Comparison of ENCODE assay signal across 29 cellular contexts in genomic region chr3:102410616-102411015, GRCh38. TPM values are rescaled to one million over a fixed set of nuclear protein-coding genes. Genes with fewer than 3 reads are reported as not detected.
"Had no signal": no experiment of that assay in that cellular context is flagged by ENCODE, and none has a peak within 500 bp of the region (broad histone marks: within the 10 kb centered on the region; RNA-seq: fewer than 3 reads in every experiment).

No MANE protein-coding gene starts in this region.

- H3K4me3 Mint-ChIP-seq: activated T-cell treated with anti-CD3 and anti-CD28 coated beads, Interleukin-2, amount 50 U/mL, for 72 hours; mesothelial cell of epicardium; naive thymus-derived CD4-positive, alpha-beta T cell; stimulated activated effector memory CD8-positive, alpha-beta T cell treated with anti-CD3 and anti-CD28 coated beads, Interleukin-12 subunit alpha, Interleukin-12 subunit beta, amount 100 ng/mL, for 72 hours; stimulated activated naive CD8-positive, alpha-beta T cell treated with anti-CD3 and anti-CD28 coated beads, Interleukin-15, Interleukin-2, amounts not matched to agents 100 ng/mL and 50 ng/mL, for 24 hours; T-helper 2 cell treated with Interferon-gamma antibody and Interleukin-4, amounts not matched to agents 5 μg/mL and 100 μg/mL, for 36 hours; type B pancreatic cell had no signal

- H3K4me1 ChIP-seq: right lobe of liver, vagina had no signal

- H3K4me3 ChIP-seq: coronary artery, dorsolateral prefrontal cortex, right lobe of liver, skin epidermis, vagina had no signal

- H3K36me3 Mint-ChIP-seq: activated naive CD4-positive, alpha-beta T cell treated with anti-CD3 and anti-CD28 coated beads, Interleukin-2, amount 50 U/mL, for 72 hours; mesothelial cell of epicardium; naive thymus-derived CD4-positive, alpha-beta T cell; stimulated activated effector memory CD8-positive, alpha-beta T cell treated with anti-CD3 and anti-CD28 coated beads, Interleukin-12 subunit alpha, Interleukin-12 subunit beta, amount 100 ng/mL, for 72 hours; type B pancreatic cell had no signal

- H3K27me3 Mint-ChIP-seq: type B pancreatic cell had no signal

- H3K27me3 ChIP-seq: brain microvascular endothelial cell, right lobe of liver, vagina had no signal

- ATAC-seq: activated naive CD4-positive, alpha-beta T cell treated with anti-CD3 and anti-CD28 coated beads, Interleukin-2, amount 50 U/mL, for 72 hours; activated T-cell treated with anti-CD3 and anti-CD28 coated beads, Interleukin-2, amount 50 U/mL, for 72 hours; left cardiac atrium; left ventricle myocardium superior; naive thymus-derived CD4-positive, alpha-beta T cell; right lobe of liver; stimulated activated effector memory CD8-positive, alpha-beta T cell treated with anti-CD3 and anti-CD28 coated beads, Interleukin-12 subunit alpha, Interleukin-12 subunit beta, amount 100 ng/mL, for 72 hours had no signal

- H3K9me3 Mint-ChIP-seq: activated naive CD4-positive, alpha-beta T cell treated with anti-CD3 and anti-CD28 coated beads, Interleukin-2, amount 50 U/mL, for 72 hours; activated T-cell treated with anti-CD3 and anti-CD28 coated beads, Interleukin-2, amount 50 U/mL, for 72 hours; mesothelial cell of epicardium; naive thymus-derived CD4-positive, alpha-beta T cell; stimulated activated effector memory CD8-positive, alpha-beta T cell treated with anti-CD3 and anti-CD28 coated beads, Interleukin-12 subunit alpha, Interleukin-12 subunit beta, amount 100 ng/mL, for 72 hours; stimulated activated naive CD8-positive, alpha-beta T cell treated with anti-CD3 and anti-CD28 coated beads, Interleukin-15, Interleukin-2, amounts not matched to agents 100 ng/mL and 50 ng/mL, for 24 hours; T-helper 2 cell treated with Interferon-gamma antibody and Interleukin-4, amounts not matched to agents 5 μg/mL and 100 μg/mL, for 36 hours; type B pancreatic cell had no signal

- H3K27ac ChIP-seq: brain microvascular endothelial cell, coronary artery, dorsolateral prefrontal cortex, right lobe of liver, skin epidermis, vagina, VCaP had no signal

- DNase-seq: activated CD4-positive, alpha-beta T cell treated with anti-CD3 and anti-CD28 coated beads for 4 hours; activated CD4-positive, alpha-beta T cell treated with anti-CD3 and anti-CD28 coated beads, Interleukin-2, amount 50 U/mL, for 4 hours; activated naive CD4-positive, alpha-beta T cell; activated T-cell treated with anti-CD3 and anti-CD28 coated beads for 4 hours; activated T-cell treated with anti-CD3 and anti-CD28 coated beads, Interleukin-2, amount 50 U/mL, for 72 hours; brain microvascular endothelial cell; dorsolateral prefrontal cortex; effector memory CD4-positive, alpha-beta T cell; islet precursor cell; left cardiac atrium; left ventricle myocardium superior; naive thymus-derived CD4-positive, alpha-beta T cell; occipital lobe; right lobe of liver; stimulated activated CD4-positive, alpha-beta T cell treated with anti-CD3 and anti-CD28 coated beads, Interleukin-4, amount 100 ng/mL, for 24 hours; T-helper 1 cell had no signal

- H3K9me3 ChIP-seq: right lobe of liver, vagina had no signal

- H3K36me3 ChIP-seq: brain microvascular endothelial cell, right lobe of liver, vagina had no signal

- H3K27ac Mint-ChIP-seq: activated naive CD4-positive, alpha-beta T cell treated with anti-CD3 and anti-CD28 coated beads, Interleukin-2, amount 50 U/mL, for 72 hours; activated T-cell treated with anti-CD3 and anti-CD28 coated beads, Interleukin-2, amount 50 U/mL, for 72 hours; mesothelial cell of epicardium; naive thymus-derived CD4-positive, alpha-beta T cell; stimulated activated effector memory CD8-positive, alpha-beta T cell treated with anti-CD3 and anti-CD28 coated beads, Interleukin-12 subunit alpha, Interleukin-12 subunit beta, amount 100 ng/mL, for 72 hours; stimulated activated naive CD8-positive, alpha-beta T cell treated with anti-CD3 and anti-CD28 coated beads, Interleukin-15, Interleukin-2, amounts not matched to agents 100 ng/mL and 50 ng/mL, for 24 hours; T-helper 2 cell treated with Interferon-gamma antibody and Interleukin-4, amounts not matched to agents 5 μg/mL and 100 μg/mL, for 36 hours; type B pancreatic cell had no signal

- H3K4me1 Mint-ChIP-seq: stimulated activated effector memory CD8-positive, alpha-beta T cell treated with anti-CD3 and anti-CD28 coated beads, Interleukin-12 subunit alpha, Interleukin-12 subunit beta, amount 100 ng/mL, for 72 hours had no signal

RNA-seq across cellular contexts. Expression of gene ZPLD1, which starts 24.2 kb away (rescaled TPM):
- total RNA-seq: activated naive CD4-positive, alpha-beta T cell treated with anti-CD3 and anti-CD28 coated beads, Interleukin-2, amount 50 U/mL, for 72 hours; cardiac septum; frontal cortex; left ventricle myocardium superior; naive thymus-derived CD4-positive, alpha-beta T cell; occipital lobe; subcutaneous adipose tissue; vagina had no signal
